5 cellular contexts compared by ENCODE assay signal in the genomic region with DNA sequence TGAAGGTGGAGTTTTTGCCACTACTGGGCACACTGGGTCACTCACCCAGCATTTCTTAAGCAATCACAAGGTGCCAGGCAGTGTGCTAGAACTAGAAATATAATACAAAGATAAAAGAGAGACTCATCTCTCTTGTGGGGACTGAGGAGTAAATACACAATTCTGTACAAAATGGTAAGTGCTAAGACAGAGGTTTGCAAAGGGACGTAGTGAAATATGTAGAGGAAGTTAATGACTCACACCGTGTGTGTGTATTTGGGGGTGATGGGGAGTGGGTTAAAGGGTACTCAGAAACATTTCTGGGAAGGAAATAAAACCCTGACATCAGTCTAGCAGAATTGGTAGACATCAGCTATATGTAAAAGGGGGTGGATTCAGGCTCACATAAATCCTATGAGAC.
"Had no signal": no experiment of that assay in that cellular context is flagged by ENCODE, and none has a peak within 500 bp of the region (broad histone marks: within the 10 kb centered on the region; RNA-seq: fewer than 3 reads in every experiment).

No MANE protein-coding gene starts in this region.

- H3K4me1 Mint-ChIP-seq: GM23338 had no signal

- DNase-seq: H9, HCEC 1CT, IMR-90 had no signal

- H3K27ac Mint-ChIP-seq: GM23338, H9 had no signal

- ATAC-seq: GM23338, K562 had no signal

- H2AFZ ChIP-seq: GM23338 had no signal

- H3K4me2 ChIP-seq: GM23338 had no signal

- H3K4me3 ChIP-seq: GM23338, K562 had no signal

- H3K4me3 Mint-ChIP-seq: GM23338, H9 had no signal
